Comparison of ENCODE assay signal across 2 cellular contexts in the genomic region with DNA sequence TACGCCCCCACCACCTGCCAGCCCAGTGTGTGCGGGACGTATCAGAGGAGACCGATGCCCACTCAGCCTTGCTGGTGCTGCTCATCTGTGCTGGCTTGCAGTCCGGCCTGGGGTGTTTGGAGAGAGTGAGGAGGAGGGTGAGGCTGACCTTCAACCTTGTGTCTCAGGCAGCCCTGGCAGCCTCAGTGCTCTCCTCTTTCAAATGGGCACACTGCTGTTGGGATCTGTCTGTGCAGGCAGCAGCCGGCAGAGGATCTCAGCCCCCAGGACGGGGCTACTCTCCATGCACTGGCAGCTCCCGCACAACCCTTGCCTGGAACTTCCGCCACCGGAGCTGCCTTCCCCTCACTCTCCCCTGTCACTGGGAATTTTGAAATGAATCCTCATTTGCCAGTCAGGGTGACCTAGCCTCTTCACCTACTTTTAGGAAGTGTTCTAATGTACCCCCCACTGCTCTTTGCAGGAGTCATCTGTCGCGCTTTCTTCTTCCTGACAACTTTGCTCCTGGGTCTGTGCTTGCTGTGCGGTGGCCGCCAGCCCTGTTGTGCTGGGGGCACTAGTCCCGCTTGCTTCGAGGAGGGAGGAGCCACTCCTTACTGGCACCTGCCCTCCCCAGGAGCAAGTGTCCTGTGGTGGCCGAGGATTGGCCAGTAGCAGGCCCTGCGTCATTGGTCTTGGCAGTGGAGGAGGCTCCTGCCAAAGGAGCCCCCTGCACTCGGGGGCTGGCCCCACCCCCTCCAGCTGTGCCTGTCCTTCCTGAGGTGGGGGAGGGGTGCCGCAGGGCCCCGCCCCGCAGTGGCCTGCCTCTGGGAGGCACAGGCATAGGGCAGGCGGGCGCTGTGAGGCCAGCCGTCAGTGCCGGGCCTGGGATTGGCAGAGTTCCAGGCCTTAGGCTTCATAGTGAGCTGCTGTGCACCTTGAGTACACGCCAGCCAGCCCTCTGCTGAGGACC.
TF ChIP-seq lines count a peak whose summit lies in the region.

No MANE protein-coding gene starts in this region.

TF ChIP-seq in GM12891, 5 proteins besides CTCF, POLR2A, EP300 and RAD21:
- TF ChIP-seq POLR2AphosphoS5 (IDR thresholded peaks at IDR 0.05; ENCODE audit: low read depth, low read length) (no peak), POU2F2 (IDR thresholded peaks at IDR 0.05; ENCODE audit: low read depth, low read length) (no peak), SPI1 (IDR thresholded peaks at IDR 0.05; ENCODE audit: low read depth, low read length) (no peak), TAF1 (IDR thresholded peaks at IDR 0.05; ENCODE audit: low read depth, low read length) (no peak), PAX5 (IDR thresholded peaks at IDR 0.05; ENCODE audit: insufficient read depth, low read length, severe bottlenecking) (no peak)

TF ChIP-seq in HepG2, 621 proteins besides CTCF, POLR2A, EP300 and RAD21 (continues in another document):
- TF ChIP-seq ZNF281 (CRISPR knock-in tag; IDR thresholded peaks at IDR 0.05; ENCODE audit: borderline replicate concordance) (peak; percentile 99), CREB3 (CRISPR knock-in tag; IDR thresholded peaks at IDR 0.05) (no peak), TEAD3 (CRISPR knock-in tag; optimal IDR thresholded peaks at IDR 0.05; ENCODE audit: borderline replicate concordance) (peak; percentile 45), AGO2 (optimal IDR thresholded peaks at IDR 0.05; ENCODE audit: low read depth, low read length) (peak; percentile 11), HNF4A (CRISPR knock-in tag; IDR thresholded peaks at IDR 0.05) (0 out of 2 replicates have a peak, but pooled peaks have one; percentile 21), MAZ (IDR thresholded peaks at IDR 0.05; ENCODE audit: borderline replicate concordance, low read depth, low read length) (0 out of 2 replicates have a peak, but pooled peaks have one; percentile 16), MAZ (CRISPR knock-in tag; IDR thresholded peaks at IDR 0.05; ENCODE audit: low read depth) (0 out of 2 replicates have a peak, but pooled peaks have one; percentile 53), SOX6 (IDR thresholded peaks at IDR 0.05) (no peak), SOX6 (CRISPR knock-in tag; IDR thresholded peaks at IDR 0.05) (peak; percentile 10; the same call in 1 of the 2 replicates), ZBTB7A (CRISPR knock-in tag; IDR thresholded peaks at IDR 0.05) (0 out of 2 replicates have a peak, but pooled peaks have one; percentile 46), RXRA (CRISPR knock-in tag; IDR thresholded peaks at IDR 0.05) (peak; percentile 47), PATZ1 (CRISPR knock-in tag; IDR thresholded peaks at IDR 0.05) (peak; percentile 91), NFYB (CRISPR knock-in tag; IDR thresholded peaks at IDR 0.05) (0 out of 2 replicates have a peak, but pooled peaks have one; percentile 7), KDM2A (CRISPR knock-in tag; IDR thresholded peaks at IDR 0.05; ENCODE audit: borderline replicate concordance, low read depth) (0 out of 2 replicates have a peak, but pooled peaks have one; percentile 31), GABPB1 (CRISPR knock-in tag; IDR thresholded peaks at IDR 0.05) (peak; percentile 43; the same call in 1 of the 2 replicates), ZNF3 (CRISPR knock-in tag; IDR thresholded peaks at IDR 0.05) (no peak), SAP130 (CRISPR knock-in tag; IDR thresholded peaks at IDR 0.05; ENCODE audit: low read depth) (peak; percentile 34; the same call in 1 of the 2 replicates), ZNF773 (CRISPR knock-in tag; IDR thresholded peaks at IDR 0.05; ENCODE audit: borderline replicate concordance) (no peak), THAP11 (CRISPR knock-in tag; IDR thresholded peaks at IDR 0.05) (peak; percentile 18; the same call in 1 of the 2 replicates), RBM39 (IDR thresholded peaks at IDR 0.05; ENCODE audit: low read depth, low read length, poor library complexity, severe bottlenecking) (peak; percentile 55), ZNF331 (CRISPR knock-in tag; IDR thresholded peaks at IDR 0.05) (0 out of 2 replicates have a peak, but pooled peaks have one; percentile 41), ZNF629 (CRISPR knock-in tag; conservative IDR thresholded peaks at IDR 0.05) (peak; percentile 94), ADNP (CRISPR knock-in tag; IDR thresholded peaks at IDR 0.05) (0 out of 2 replicates have a peak, but pooled peaks have one; percentile 35), ARID3A (IDR thresholded peaks at IDR 0.05; ENCODE audit: low read depth, low read length) (no peak), HOXA3 (CRISPR knock-in tag; IDR thresholded peaks at IDR 0.05) (0 out of 2 replicates have a peak, but pooled peaks have one; percentile 19), ZBTB38 (CRISPR knock-in tag; IDR thresholded peaks at IDR 0.05) (peak; percentile 25; the same call in 1 of the 2 replicates)
- TF ChIP-seq, protein P1, sequence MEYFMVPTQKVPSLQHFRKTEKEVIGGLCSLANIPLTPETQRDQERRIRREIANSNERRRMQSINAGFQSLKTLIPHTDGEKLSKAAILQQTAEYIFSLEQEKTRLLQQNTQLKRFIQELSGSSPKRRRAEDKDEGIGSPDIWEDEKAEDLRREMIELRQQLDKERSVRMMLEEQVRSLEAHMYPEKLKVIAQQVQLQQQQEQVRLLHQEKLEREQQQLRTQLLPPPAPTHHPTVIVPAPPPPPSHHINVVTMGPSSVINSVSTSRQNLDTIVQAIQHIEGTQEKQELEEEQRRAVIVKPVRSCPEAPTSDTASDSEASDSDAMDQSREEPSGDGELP (IDR thresholded peaks at IDR 0.05; ENCODE audit: borderline replicate concordance, low read depth), result peak; percentile 88
- TF ChIP-seq, protein P2, sequence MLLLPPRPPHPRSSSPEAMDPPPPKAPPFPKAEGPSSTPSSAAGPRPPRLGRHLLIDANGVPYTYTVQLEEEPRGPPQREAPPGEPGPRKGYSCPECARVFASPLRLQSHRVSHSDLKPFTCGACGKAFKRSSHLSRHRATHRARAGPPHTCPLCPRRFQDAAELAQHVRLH (CRISPR knock-in tag; IDR thresholded peaks at IDR 0.05; ENCODE audit: borderline replicate concordance, low read depth), result 0 out of 2 replicates have a peak, but pooled peaks have one; percentile 42
- TF ChIP-seq, protein P3, sequence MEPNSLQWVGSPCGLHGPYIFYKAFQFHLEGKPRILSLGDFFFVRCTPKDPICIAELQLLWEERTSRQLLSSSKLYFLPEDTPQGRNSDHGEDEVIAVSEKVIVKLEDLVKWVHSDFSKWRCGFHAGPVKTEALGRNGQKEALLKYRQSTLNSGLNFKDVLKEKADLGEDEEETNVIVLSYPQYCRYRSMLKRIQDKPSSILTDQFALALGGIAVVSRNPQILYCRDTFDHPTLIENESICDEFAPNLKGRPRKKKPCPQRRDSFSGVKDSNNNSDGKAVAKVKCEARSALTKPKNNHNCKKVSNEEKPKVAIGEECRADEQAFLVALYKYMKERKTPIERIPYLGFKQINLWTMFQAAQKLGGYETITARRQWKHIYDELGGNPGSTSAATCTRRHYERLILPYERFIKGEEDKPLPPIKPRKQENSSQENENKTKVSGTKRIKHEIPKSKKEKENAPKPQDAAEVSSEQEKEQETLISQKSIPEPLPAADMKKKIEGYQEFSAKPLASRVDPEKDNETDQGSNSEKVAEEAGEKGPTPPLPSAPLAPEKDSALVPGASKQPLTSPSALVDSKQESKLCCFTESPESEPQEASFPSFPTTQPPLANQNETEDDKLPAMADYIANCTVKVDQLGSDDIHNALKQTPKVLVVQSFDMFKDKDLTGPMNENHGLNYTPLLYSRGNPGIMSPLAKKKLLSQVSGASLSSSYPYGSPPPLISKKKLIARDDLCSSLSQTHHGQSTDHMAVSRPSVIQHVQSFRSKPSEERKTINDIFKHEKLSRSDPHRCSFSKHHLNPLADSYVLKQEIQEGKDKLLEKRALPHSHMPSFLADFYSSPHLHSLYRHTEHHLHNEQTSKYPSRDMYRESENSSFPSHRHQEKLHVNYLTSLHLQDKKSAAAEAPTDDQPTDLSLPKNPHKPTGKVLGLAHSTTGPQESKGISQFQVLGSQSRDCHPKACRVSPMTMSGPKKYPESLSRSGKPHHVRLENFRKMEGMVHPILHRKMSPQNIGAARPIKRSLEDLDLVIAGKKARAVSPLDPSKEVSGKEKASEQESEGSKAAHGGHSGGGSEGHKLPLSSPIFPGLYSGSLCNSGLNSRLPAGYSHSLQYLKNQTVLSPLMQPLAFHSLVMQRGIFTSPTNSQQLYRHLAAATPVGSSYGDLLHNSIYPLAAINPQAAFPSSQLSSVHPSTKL (CRISPR knock-in tag; IDR thresholded peaks at IDR 0.05), result peak; percentile 17; the same call in 1 of the 2 replicates
- TF ChIP-seq, protein P4, sequence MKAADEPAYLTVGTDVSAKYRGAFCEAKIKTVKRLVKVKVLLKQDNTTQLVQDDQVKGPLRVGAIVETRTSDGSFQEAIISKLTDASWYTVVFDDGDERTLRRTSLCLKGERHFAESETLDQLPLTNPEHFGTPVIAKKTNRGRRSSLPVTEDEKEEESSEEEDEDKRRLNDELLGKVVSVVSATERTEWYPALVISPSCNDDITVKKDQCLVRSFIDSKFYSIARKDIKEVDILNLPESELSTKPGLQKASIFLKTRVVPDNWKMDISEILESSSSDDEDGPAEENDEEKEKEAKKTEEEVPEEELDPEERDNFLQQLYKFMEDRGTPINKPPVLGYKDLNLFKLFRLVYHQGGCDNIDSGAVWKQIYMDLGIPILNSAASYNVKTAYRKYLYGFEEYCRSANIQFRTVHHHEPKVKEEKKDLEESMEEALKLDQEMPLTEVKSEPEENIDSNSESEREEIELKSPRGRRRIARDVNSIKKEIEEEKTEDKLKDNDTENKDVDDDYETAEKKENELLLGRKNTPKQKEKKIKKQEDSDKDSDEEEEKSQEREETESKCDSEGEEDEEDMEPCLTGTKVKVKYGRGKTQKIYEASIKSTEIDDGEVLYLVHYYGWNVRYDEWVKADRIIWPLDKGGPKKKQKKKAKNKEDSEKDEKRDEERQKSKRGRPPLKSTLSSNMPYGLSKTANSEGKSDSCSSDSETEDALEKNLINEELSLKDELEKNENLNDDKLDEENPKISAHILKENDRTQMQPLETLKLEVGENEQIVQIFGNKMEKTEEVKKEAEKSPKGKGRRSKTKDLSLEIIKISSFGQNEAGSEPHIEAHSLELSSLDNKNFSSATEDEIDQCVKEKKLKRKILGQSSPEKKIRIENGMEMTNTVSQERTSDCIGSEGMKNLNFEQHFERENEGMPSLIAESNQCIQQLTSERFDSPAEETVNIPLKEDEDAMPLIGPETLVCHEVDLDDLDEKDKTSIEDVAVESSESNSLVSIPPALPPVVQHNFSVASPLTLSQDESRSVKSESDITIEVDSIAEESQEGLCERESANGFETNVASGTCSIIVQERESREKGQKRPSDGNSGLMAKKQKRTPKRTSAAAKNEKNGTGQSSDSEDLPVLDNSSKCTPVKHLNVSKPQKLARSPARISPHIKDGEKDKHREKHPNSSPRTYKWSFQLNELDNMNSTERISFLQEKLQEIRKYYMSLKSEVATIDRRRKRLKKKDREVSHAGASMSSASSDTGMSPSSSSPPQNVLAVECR (CRISPR knock-in tag; IDR thresholded peaks at IDR 0.05; ENCODE audit: borderline replicate concordance), result peak; percentile 58; the same call in 1 of the 2 replicates
